Comparison of ENCODE assay signal across 1 cellular context in the genomic region with DNA sequence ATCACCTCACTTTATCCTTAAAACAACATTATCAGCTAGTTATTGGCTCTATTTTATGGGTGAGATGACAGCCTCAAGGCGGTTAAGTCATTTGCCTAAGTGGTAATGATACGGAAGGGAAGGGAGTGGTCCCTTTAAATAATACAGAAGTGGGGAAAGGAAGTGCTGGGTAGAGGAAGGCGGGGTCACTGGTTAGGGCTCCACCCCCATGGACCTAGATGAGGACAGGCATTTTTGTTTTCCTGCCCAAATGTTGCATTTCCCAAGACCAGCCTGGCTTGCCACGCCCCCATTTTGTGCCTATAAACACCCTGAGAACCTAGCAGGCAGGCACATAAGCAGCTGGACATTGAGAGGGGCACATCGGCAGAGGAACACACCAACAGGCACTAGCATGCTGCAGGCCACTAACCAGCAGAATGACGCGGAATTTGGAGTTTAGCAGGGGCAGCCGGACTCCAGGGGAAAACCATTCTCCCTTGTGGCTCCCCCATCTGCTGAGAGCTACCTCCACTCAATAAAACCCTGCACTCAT.
TF ChIP-seq lines count a peak whose summit lies in the region.

No MANE protein-coding gene starts in this region.

TF ChIP-seq in HEK293, 187 proteins besides CTCF, POLR2A, EP300 and RAD21 (continued from another document and continues in another):
- TF ChIP-seq, protein P1, sequence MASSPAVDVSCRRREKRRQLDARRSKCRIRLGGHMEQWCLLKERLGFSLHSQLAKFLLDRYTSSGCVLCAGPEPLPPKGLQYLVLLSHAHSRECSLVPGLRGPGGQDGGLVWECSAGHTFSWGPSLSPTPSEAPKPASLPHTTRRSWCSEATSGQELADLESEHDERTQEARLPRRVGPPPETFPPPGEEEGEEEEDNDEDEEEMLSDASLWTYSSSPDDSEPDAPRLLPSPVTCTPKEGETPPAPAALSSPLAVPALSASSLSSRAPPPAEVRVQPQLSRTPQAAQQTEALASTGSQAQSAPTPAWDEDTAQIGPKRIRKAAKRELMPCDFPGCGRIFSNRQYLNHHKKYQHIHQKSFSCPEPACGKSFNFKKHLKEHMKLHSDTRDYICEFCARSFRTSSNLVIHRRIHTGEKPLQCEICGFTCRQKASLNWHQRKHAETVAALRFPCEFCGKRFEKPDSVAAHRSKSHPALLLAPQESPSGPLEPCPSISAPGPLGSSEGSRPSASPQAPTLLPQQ (tag by site-specific recombination; IDR thresholded peaks at IDR 0.05) = peak; percentile 45; the same call in 1 of the 2 replicates
- TF ChIP-seq BCL11A (tag by site-specific recombination; IDR thresholded peaks at IDR 0.05; ENCODE audit: low read depth) (no peak), ZNF37A (tag by site-specific recombination; IDR thresholded peaks at IDR 0.05) (no peak), ZNF18 (tag by site-specific recombination; IDR thresholded peaks at IDR 0.05) (no peak), ZNF366 (tag by site-specific recombination; conservative IDR thresholded peaks at IDR 0.05) (peak; percentile 35), ZNF704 (tag by site-specific recombination; IDR thresholded peaks at IDR 0.05) (no peak), ZNF274 (IDR thresholded peaks at IDR 0.05; ENCODE audit: low read length) (no peak), ZNF274 (tag by site-specific recombination; IDR thresholded peaks at IDR 0.05; ENCODE audit: borderline replicate concordance) (no peak), ZNF146 (tag by site-specific recombination; IDR thresholded peaks at IDR 0.05) (no peak), ZNF155 (tag by site-specific recombination; IDR thresholded peaks at IDR 0.05) (no peak), REPIN1 (tag by site-specific recombination; IDR thresholded peaks at IDR 0.05; ENCODE audit: low read depth) (peak; percentile 18; the same call in 1 of the 2 replicates), MEIS1 (CRISPR knock-in tag; IDR thresholded peaks at IDR 0.05; ENCODE audit: borderline replicate concordance) (no peak), PRDM1 (tag by site-specific recombination; IDR thresholded peaks at IDR 0.05) (peak; percentile 74; the same call in 1 of the 2 replicates), SCRT2 (tag by site-specific recombination; IDR thresholded peaks at IDR 0.05) (peak; percentile 64; the same call in 1 of the 2 replicates), ZNF133 (tag by site-specific recombination; IDR thresholded peaks at IDR 0.05) (no peak), ZNF626 (tag by site-specific recombination; IDR thresholded peaks at IDR 0.05) (no peak), ZNF214 (tag by site-specific recombination; IDR thresholded peaks at IDR 0.05; ENCODE audit: borderline replicate concordance) (no peak), ZNF157 (tag by site-specific recombination; IDR thresholded peaks at IDR 0.05) (no peak), ZFP37 (tag by site-specific recombination; IDR thresholded peaks at IDR 0.05) (0 out of 2 replicates have a peak, but pooled peaks have one; percentile 51), ZNF645 (tag by site-specific recombination; IDR thresholded peaks at IDR 0.05) (no peak), ZNF585B (tag by site-specific recombination; IDR thresholded peaks at IDR 0.05) (no peak), EGR2 (tag by site-specific recombination; IDR thresholded peaks at IDR 0.05; ENCODE audit: low read depth) (no peak), ZNF26 (tag by site-specific recombination; IDR thresholded peaks at IDR 0.05) (no peak), ZNF132 (tag by site-specific recombination; IDR thresholded peaks at IDR 0.05; ENCODE audit: borderline replicate concordance) (no peak), PATZ1 (tag by site-specific recombination; IDR thresholded peaks at IDR 0.05) (peak; percentile 55), ZNF302 (tag by site-specific recombination; IDR thresholded peaks at IDR 0.05; ENCODE audit: low read depth) (no peak), PRDM6 (tag by site-specific recombination; IDR thresholded peaks at IDR 0.05) (peak; percentile 68), ZNF658 (tag by site-specific recombination; IDR thresholded peaks at IDR 0.05) (no peak), KLF1 (tag by site-specific recombination; IDR thresholded peaks at IDR 0.05) (peak; percentile 93), ZNF660 (tag by site-specific recombination; IDR thresholded peaks at IDR 0.05) (peak; percentile 44; the same call in 1 of the 2 replicates)
- TF ChIP-seq, protein P2, sequence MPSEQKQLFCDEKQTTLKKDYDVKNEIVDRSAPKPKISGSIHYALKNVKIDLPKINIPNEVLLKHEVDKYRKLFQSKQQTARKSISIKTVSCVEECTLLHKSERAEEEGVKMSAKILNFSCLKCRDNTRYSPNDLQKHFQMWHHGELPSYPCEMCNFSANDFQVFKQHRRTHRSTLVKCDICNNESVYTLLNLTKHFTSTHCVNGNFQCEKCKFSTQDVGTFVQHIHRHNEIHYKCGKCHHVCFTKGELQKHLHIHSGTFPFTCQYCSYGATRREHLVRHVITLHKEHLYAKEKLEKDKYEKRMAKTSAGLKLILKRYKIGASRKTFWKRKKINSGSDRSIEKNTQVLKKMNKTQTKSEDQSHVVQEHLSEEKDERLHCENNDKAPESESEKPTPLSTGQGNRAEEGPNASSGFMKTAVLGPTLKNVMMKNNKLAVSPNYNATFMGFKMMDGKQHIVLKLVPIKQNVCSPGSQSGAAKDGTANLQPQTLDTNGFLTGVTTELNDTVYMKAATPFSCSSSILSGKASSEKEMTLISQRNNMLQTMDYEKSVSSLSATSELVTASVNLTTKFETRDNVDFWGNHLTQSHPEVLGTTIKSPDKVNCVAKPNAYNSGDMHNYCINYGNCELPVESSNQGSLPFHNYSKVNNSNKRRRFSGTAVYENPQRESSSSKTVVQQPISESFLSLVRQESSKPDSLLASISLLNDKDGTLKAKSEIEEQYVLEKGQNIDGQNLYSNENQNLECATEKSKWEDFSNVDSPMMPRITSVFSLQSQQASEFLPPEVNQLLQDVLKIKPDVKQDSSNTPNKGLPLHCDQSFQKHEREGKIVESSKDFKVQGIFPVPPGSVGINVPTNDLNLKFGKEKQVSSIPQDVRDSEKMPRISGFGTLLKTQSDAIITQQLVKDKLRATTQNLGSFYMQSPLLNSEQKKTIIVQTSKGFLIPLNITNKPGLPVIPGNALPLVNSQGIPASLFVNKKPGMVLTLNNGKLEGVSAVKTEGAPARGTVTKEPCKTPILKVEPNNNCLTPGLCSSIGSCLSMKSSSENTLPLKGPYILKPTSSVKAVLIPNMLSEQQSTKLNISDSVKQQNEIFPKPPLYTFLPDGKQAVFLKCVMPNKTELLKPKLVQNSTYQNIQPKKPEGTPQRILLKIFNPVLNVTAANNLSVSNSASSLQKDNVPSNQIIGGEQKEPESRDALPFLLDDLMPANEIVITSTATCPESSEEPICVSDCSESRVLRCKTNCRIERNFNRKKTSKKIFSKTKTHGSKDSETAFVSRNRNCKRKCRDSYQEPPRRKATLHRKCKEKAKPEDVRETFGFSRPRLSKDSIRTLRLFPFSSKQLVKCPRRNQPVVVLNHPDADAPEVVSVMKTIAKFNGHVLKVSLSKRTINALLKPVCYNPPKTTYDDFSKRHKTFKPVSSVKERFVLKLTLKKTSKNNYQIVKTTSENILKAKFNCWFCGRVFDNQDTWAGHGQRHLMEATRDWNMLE (tag by site-specific recombination; conservative IDR thresholded peaks at IDR 0.05; ENCODE audit: low read depth) = 0 out of 2 replicates have a peak, but pooled peaks have one; percentile 28
- TF ChIP-seq, protein P3, sequence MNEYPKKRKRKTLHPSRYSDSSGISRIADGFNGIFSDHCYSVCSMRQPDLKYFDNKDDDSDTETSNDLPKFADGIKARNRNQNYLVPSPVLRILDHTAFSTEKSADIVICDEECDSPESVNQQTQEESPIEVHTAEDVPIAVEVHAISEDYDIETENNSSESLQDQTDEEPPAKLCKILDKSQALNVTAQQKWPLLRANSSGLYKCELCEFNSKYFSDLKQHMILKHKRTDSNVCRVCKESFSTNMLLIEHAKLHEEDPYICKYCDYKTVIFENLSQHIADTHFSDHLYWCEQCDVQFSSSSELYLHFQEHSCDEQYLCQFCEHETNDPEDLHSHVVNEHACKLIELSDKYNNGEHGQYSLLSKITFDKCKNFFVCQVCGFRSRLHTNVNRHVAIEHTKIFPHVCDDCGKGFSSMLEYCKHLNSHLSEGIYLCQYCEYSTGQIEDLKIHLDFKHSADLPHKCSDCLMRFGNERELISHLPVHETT (tag by site-specific recombination; IDR thresholded peaks at IDR 0.05) = peak; percentile 62; the same call in 1 of the 2 replicates
- TF ChIP-seq, protein P4, sequence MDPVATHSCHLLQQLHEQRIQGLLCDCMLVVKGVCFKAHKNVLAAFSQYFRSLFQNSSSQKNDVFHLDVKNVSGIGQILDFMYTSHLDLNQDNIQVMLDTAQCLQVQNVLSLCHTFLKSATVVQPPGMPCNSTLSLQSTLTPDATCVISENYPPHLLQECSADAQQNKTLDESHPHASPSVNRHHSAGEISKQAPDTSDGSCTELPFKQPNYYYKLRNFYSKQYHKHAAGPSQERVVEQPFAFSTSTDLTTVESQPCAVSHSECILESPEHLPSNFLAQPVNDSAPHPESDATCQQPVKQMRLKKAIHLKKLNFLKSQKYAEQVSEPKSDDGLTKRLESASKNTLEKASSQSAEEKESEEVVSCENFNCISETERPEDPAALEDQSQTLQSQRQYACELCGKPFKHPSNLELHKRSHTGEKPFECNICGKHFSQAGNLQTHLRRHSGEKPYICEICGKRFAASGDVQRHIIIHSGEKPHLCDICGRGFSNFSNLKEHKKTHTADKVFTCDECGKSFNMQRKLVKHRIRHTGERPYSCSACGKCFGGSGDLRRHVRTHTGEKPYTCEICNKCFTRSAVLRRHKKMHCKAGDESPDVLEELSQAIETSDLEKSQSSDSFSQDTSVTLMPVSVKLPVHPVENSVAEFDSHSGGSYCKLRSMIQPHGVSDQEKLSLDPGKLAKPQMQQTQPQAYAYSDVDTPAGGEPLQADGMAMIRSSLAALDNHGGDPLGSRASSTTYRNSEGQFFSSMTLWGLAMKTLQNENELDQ (tag by site-specific recombination; IDR thresholded peaks at IDR 0.05; ENCODE audit: low read depth) = no peak
- TF ChIP-seq, protein P5, sequence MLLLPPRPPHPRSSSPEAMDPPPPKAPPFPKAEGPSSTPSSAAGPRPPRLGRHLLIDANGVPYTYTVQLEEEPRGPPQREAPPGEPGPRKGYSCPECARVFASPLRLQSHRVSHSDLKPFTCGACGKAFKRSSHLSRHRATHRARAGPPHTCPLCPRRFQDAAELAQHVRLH (tag by site-specific recombination; IDR thresholded peaks at IDR 0.05) = no peak; the same call in none of the 2 replicates
